ENCODE assay signal across 1 cellular context in genomic region chr13:44667950-44668349, GRCh38.
TF ChIP-seq lines count a peak whose summit lies in the region.

No MANE protein-coding gene starts in this region.

TF ChIP-seq in GM12878, 131 proteins besides CTCF, POLR2A, EP300 and RAD21 (continued from another document):
- TF ChIP-seq, protein P1, sequence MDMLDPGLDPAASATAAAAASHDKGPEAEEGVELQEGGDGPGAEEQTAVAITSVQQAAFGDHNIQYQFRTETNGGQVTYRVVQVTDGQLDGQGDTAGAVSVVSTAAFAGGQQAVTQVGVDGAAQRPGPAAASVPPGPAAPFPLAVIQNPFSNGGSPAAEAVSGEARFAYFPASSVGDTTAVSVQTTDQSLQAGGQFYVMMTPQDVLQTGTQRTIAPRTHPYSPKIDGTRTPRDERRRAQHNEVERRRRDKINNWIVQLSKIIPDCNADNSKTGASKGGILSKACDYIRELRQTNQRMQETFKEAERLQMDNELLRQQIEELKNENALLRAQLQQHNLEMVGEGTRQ (IDR thresholded peaks at IDR 0.05; ENCODE audit: borderline replicate concordance, low read depth, low read length), result no peak
- TF ChIP-seq TARDBP (IDR thresholded peaks at IDR 0.05; ENCODE audit: borderline replicate concordance) (no peak), BRCA1 (IDR thresholded peaks at IDR 0.05; ENCODE audit: low read depth, low read length) (no peak), NR2C1 (IDR thresholded peaks at IDR 0.05) (peak; percentile 32; the same call in 1 of the 2 replicates), CREM (IDR thresholded peaks at IDR 0.05; ENCODE audit: low read depth) (peak; percentile 66; the same call in 1 of the 2 replicates), IKZF2 (IDR thresholded peaks at IDR 0.05) (peak; percentile 36 to 51; a peak in 2 of 4 replicates), PAX5 (IDR thresholded peaks at IDR 0.05; ENCODE audit: borderline replicate concordance, low read depth, low read length) (no peak), ZNF217 (IDR thresholded peaks at IDR 0.05) (0 out of 2 replicates have a peak, but pooled peaks have one; percentile 32), ATF3 (IDR thresholded peaks at IDR 0.05; ENCODE audit: borderline replicate concordance, extremely low read depth, low read depth, low read length) (no peak), ZBED1 (IDR thresholded peaks at IDR 0.05; ENCODE audit: borderline replicate concordance) (peak; percentile 63; the same call in 1 of the 2 replicates), NR2F1 (conservative IDR thresholded peaks at IDR 0.05) (peak; percentile 95), ASH2L (IDR thresholded peaks at IDR 0.05; ENCODE audit: borderline replicate concordance, low read depth) (no peak), FOXK2 (IDR thresholded peaks at IDR 0.05) (no peak), TCF3 (IDR thresholded peaks at IDR 0.05; ENCODE audit: borderline replicate concordance, insufficient read depth, low read depth, low read length) (no peak), GABPA (IDR thresholded peaks at IDR 0.05; ENCODE audit: low read depth) (peak; percentile 29; the same call in 1 of the 2 replicates), NRF1 (conservative IDR thresholded peaks at IDR 0.05; ENCODE audit: low read depth, low read length) (no peak), CUX1 (IDR thresholded peaks at IDR 0.05; ENCODE audit: insufficient replicate concordance, low read depth, low read length) (no peak), IRF4 (IDR thresholded peaks at IDR 0.05; ENCODE audit: low read depth, low read length) (peak; percentile 65; the same call in 1 of the 2 replicates), YBX1 (IDR thresholded peaks at IDR 0.05) (no peak), JUND (IDR thresholded peaks at IDR 0.05; ENCODE audit: low read depth, low read length) (no peak)
- TF ChIP-seq, protein P2, sequence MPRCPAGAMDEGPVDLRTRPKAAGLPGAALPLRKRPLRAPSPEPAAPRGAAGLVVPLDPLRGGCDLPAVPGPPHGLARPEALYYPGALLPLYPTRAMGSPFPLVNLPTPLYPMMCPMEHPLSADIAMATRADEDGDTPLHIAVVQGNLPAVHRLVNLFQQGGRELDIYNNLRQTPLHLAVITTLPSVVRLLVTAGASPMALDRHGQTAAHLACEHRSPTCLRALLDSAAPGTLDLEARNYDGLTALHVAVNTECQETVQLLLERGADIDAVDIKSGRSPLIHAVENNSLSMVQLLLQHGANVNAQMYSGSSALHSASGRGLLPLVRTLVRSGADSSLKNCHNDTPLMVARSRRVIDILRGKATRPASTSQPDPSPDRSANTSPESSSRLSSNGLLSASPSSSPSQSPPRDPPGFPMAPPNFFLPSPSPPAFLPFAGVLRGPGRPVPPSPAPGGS (IDR thresholded peaks at IDR 0.05; ENCODE audit: borderline replicate concordance, insufficient read depth, low read depth, low read length, poor library complexity, severe bottlenecking), result peak; percentile 23
- TF ChIP-seq, protein P3, sequence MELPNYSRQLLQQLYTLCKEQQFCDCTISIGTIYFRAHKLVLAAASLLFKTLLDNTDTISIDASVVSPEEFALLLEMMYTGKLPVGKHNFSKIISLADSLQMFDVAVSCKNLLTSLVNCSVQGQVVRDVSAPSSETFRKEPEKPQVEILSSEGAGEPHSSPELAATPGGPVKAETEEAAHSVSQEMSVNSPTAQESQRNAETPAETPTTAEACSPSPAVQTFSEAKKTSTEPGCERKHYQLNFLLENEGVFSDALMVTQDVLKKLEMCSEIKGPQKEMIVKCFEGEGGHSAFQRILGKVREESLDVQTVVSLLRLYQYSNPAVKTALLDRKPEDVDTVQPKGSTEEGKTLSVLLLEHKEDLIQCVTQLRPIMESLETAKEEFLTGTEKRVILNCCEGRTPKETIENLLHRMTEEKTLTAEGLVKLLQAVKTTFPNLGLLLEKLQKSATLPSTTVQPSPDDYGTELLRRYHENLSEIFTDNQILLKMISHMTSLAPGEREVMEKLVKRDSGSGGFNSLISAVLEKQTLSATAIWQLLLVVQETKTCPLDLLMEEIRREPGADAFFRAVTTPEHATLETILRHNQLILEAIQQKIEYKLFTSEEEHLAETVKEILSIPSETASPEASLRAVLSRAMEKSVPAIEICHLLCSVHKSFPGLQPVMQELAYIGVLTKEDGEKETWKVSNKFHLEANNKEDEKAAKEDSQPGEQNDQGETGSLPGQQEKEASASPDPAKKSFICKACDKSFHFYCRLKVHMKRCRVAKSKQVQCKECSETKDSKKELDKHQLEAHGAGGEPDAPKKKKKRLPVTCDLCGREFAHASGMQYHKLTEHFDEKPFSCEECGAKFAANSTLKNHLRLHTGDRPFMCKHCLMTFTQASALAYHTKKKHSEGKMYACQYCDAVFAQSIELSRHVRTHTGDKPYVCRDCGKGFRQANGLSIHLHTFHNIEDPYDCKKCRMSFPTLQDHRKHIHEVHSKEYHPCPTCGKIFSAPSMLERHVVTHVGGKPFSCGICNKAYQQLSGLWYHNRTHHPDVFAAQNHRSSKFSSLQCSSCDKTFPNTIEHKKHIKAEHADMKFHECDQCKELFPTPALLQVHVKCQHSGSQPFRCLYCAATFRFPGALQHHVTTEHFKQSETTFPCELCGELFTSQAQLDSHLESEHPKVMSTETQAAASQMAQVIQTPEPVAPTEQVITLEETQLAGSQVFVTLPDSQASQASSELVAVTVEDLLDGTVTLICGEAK (IDR thresholded peaks at IDR 0.05; ENCODE audit: borderline replicate concordance), result no peak
